Comparison of ENCODE assay signal across 18 cellular contexts in the genomic region with DNA sequence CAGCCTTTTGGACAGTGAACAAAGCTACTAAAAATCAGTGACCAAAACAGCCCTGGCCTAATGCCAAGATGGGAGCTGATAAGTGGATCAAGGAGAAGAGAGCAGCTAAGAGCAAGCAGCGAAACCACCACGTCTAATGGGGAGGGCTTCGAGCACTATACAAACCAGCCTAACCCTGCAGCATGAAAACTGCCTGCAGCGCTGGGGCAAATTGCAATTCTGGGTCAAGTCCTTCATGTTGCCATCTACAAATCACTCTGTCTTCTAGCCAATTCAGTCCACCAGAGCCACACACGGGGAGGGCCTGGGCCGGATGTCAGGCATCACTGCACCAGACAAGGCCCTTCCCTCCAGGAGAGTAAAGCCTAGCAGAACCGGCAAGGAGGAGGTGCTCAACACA. TPM values are rescaled to one million over a fixed set of nuclear protein-coding genes. Genes with fewer than 3 reads are reported as not detected.
DNase-seq lines count a peak whose midpoint lies in the region; ATAC-seq, FAIRE-seq and TF ChIP-seq lines count a peak whose summit lies in the region.
"Had no signal": no experiment of that assay in that cellular context is flagged by ENCODE, and none has a peak within 500 bp of the region (broad histone marks: within the 10 kb centered on the region; RNA-seq: fewer than 3 reads in every experiment).

No MANE protein-coding gene starts in this region.

- in situ Hi-C loops in K562 (cut with MboI) = no loop called here

- H3K4me3 ChIP-seq in K562 (no peak overlapping the region), thyroid gland (replicated peaks in 1 of 3) (no peak overlapping the region), gastroesophageal sphincter (no peak overlapping the region)
- H3K4me3 ChIP-seq: upper lobe of right lung had no signal

- intact Hi-C loops in K562 (cut with micrococcal nuclease) = no loop called here
- intact Hi-C loops in thyroid gland (cut with DNase I) = no loop called here

- no TSS peak for BruUV-seq in K562 (replicated peaks; lab: Mats Ljungman, UMichigan)

- TF ChIP-seq EP300 in K562 (IDR thresholded peaks at IDR 0.05; ENCODE audit: low read length) (no peak), gastroesophageal sphincter (IDR thresholded peaks at IDR 0.05) (no peak)

- DNase-seq in SHP77 (lab: John Stamatoyannopoulos, UW) = peak; percentile 21 to 53
- no peak for DNase-seq in SHP77 treated with DMSO at 0.1 percent for 48 hours (lab: John Stamatoyannopoulos, UW)
- DNase-seq in NCI-H526 (lab: John Stamatoyannopoulos, UW) = peak; percentile 59 to 73
- DNase-seq in K562 (ENCODE audit: extremely low read depth in 1 of 4, low spot score in 3 of 4) = peak in 1 of 4 experiments; percentile 8
- DNase-seq in thyroid gland = peak; percentile 91 to 92
- DNase-seq in D341Med (ENCODE audit: low spot score) = no peak
- DNase-seq: activated CD4-positive, alpha-beta T cell treated with anti-CD3 and anti-CD28 coated beads for 4 hours; activated naive CD4-positive, alpha-beta T cell treated with anti-CD3 and anti-CD28 coated beads, Interleukin-2, amount 10 ng/mL, durations not matched to agents 7 days and 5 days; IMR-90; midbrain; NK-92 treated with Interleukin-12 subunit alpha and Interleukin-12 subunit beta, amount 100 ng/mL, for 24 hours; T1000; upper lobe of right lung had no signal

- no peak overlapping the region for H2AFZ ChIP-seq in K562 (ENCODE audit: low read depth, low read length)

- FAIRE-seq in K562 (lab: Jason Lieb, UNC) = no peak
- FAIRE-seq: GM19239, keratinocyte had no signal

- H3K27me3 ChIP-seq in K562 (ENCODE audit: control insufficient read depth in 2 of 2, insufficient read depth in 2 of 2, low read length in 2 of 2) (no peaks in the 10 kb centered on the region), thyroid gland (no peaks in the 10 kb centered on the region), gastroesophageal sphincter (no peaks in the 10 kb centered on the region)
- H3K27me3 ChIP-seq: upper lobe of right lung had no signal

- 17% methylated on average over 7 of the region's 7 CpGs for whole genome bisulfite sequencing in K562 (ENCODE audit: insufficient coverage, low coverage, missing lambda C conversion rate)
- 18 to 56% methylated on average over 5 to 7 of the region's 7 CpGs for WGBS in thyroid gland, 2 donors
- WGBS in gastroesophageal sphincter (ENCODE audit: low coverage in 1 of 2), 2 donors = no CpG with 5 or more reads among the region's 7 CpGs

- H4K20me1 ChIP-seq in K562 (replicated peaks; ENCODE audit: control insufficient read depth, insufficient read depth, low read length) = no peaks in the 10 kb centered on the region

- no peak for TF ChIP-seq POLR2A in K562 (conservative IDR thresholded peaks at IDR 0.05)
- no peak for TF ChIP-seq POLR2A in thyroid gland (IDR thresholded peaks at IDR 0.05)
- no peak for TF ChIP-seq POLR2A in gastroesophageal sphincter (IDR thresholded peaks at IDR 0.05)

- no peak for TF ChIP-seq RAD21 in K562 (CRISPR knock-in tag; conservative IDR thresholded peaks at IDR 0.05 in 1 of 2, IDR thresholded peaks at IDR 0.05 in 1 of 2)

- no peak overlapping the region for H3K9ac ChIP-seq in K562 (ENCODE audit: insufficient read depth in 1 of 2, low read depth in 2 of 2, low read length in 2 of 2)

- H3K9me3 ChIP-seq in K562 (replicated peaks; ENCODE audit: control insufficient read depth, insufficient read depth, low read depth, low read length) (no peaks in the 10 kb centered on the region), thyroid gland (no peaks in the 10 kb centered on the region), gastroesophageal sphincter (no peaks in the 10 kb centered on the region)
- H3K9me3 ChIP-seq: upper lobe of right lung had no signal

- POLR2A ChIA-PET in K562 (lab: Yijun Ruan, JAX) = interaction anchor here (0.6 kb wide), 1 partner anchor 25 kb away, joined by 3 read pairs; no protein-coding TSS in a partner anchor

- H3K27ac ChIP-seq in K562 (ENCODE audit: extremely low read depth, low read depth, low read length) (no peak overlapping the region), thyroid gland (peak overlapping the region in 2 of 3 donors; percentile 17 to 64), gastroesophageal sphincter (no peak overlapping the region)
- H3K27ac ChIP-seq: upper lobe of right lung had no signal

- H3K4me1 ChIP-seq in K562 (replicated peaks in 1 of 2; ENCODE audit: control insufficient read depth in 2 of 2, insufficient read depth in 2 of 2, low read length in 2 of 2) (peaks cover 0 to 3% of the 10 kb centered on the region in 2 experiments; a peak in 1 of 5 replicates), thyroid gland (peaks cover 15 to 18% of the 10 kb centered on the region in 2 donors), gastroesophageal sphincter (no peaks in the 10 kb centered on the region)
- H3K4me1 ChIP-seq: upper lobe of right lung had no signal

- ATAC-seq in K562 (no peak), gastroesophageal sphincter (no peak), HG03342 (IDR thresholded peaks at IDR 0.05; ENCODE audit: unreplicated experiment) (no peak)
- ATAC-seq: upper lobe of right lung had no signal

- no peak for TF ChIP-seq CTCF in K562 (IDR thresholded peaks at IDR 0.05 in 2 of 3, conservative IDR thresholded peaks at IDR 0.05 in 1 of 3; ENCODE audit: insufficient read depth in 2 of 3, low read depth in 1 of 3, low read length in 3 of 3)
- no peak for TF ChIP-seq CTCF in thyroid gland (IDR thresholded peaks at IDR 0.05)
- TF ChIP-seq CTCF in gastroesophageal sphincter (IDR thresholded peaks at IDR 0.05) = no peak

- CTCF ChIA-PET in K562 (lab: Yijun Ruan, JAX; ENCODE audit: low intra/inter-chr PET ratio) = no interaction called here

- no peak overlapping the region for H3K4me2 ChIP-seq in K562 (ENCODE audit: insufficient read depth, low read length)

- no peaks in the 10 kb centered on the region for H3K79me2 ChIP-seq in K562 (ENCODE audit: control insufficient read depth, insufficient read depth, low read length)

- no peaks in the 10 kb centered on the region for H3K9me1 ChIP-seq in K562 (ENCODE audit: control insufficient read depth, insufficient read depth, low read length)

- H3K36me3 ChIP-seq in K562 (ENCODE audit: control insufficient read depth, insufficient read depth, low read length) (no peaks in the 10 kb centered on the region), thyroid gland (no peaks in the 10 kb centered on the region), gastroesophageal sphincter (peaks cover 0 to 8% of the 10 kb centered on the region in 2 donors)
- H3K36me3 ChIP-seq: upper lobe of right lung had no signal

TF ChIP-seq in K562, 482 proteins besides CTCF, POLR2A, EP300 and RAD21:
- TF ChIP-seq ELF4 (CRISPR knock-in tag; IDR thresholded peaks at IDR 0.05) (no peak), NFE2L1 (tag; IDR thresholded peaks at IDR 0.05; ENCODE audit: borderline replicate concordance, low read depth) (no peak), NFIC (IDR thresholded peaks at IDR 0.05) (peak; percentile 84), NFIX (CRISPR knock-in tag; IDR thresholded peaks at IDR 0.05; ENCODE audit: low read depth) (peak; percentile 50)

RNA-seq across cellular contexts. Expression of a gene that starts 30.5 kb away (rescaled TPM):
- total RNA-seq in K562 (2011; cell fraction: chromatin; rRNA removed; ENCODE audit: low replicate concordance) = not detected in 2 replicates
- total RNA-seq in K562 (2011; cell fraction: nucleolus; rRNA removed) = not detected in 2 replicates
- not detected in 2 replicates for total RNA-seq in K562 (2011; cell fraction: nucleoplasm; rRNA removed)
- not detected in 2 replicates for total RNA-seq in K562 (2014; rRNA removed)
- not detected in 2 replicates for total RNA-seq in K562 (2014; rRNA removed; fragmentation: Illumina TruSeq; extraction: Trizol)
- not detected in 2 replicates for total RNA-seq in K562 (2015; rRNA removed; fragmentation: Illumina TruSeq; extraction: Trizol)
- total RNA-seq in K562 (2021) = not detected in 2 replicates
- not detected in 2 replicates for polyA plus RNA-seq in K562 (2011; rRNA removed)
- not detected in 2 replicates for polyA plus RNA-seq in K562 (2011; cell fraction: cytosol; rRNA removed)
- not detected in 2 replicates for polyA plus RNA-seq in K562 (2011; cell fraction: nucleus; rRNA removed)
- not detected in 2 replicates for polyA plus RNA-seq in K562 (2012)
- polyA plus RNA-seq in K562 (2014; fragmentation: Illumina TruSeq; extraction: Trizol) = not detected in 2 replicates
- polyA plus RNA-seq in K562 (2014; fragmentation: Nextera tagmentation; extraction: Ambion mirVana) = not detected
- polyA plus RNA-seq in K562 (2014; rRNA removed) = not detected in 2 replicates
- not detected in 2 replicates for polyA minus RNA-seq in K562 (2011; rRNA and poly(A)+ RNA removed)
- not detected in 2 replicates for polyA minus RNA-seq in K562 (2011; cell fraction: cytosol; rRNA and poly(A)+ RNA removed)
- not detected in 2 replicates for polyA minus RNA-seq in K562 (2011; cell fraction: nucleus; rRNA and poly(A)+ RNA removed)
- not detected for total RNA-seq in thyroid gland
- not detected for total RNA-seq in gastroesophageal sphincter
- total RNA-seq: osteoblast had no signal
- polyA plus RNA-seq: IMR-90 had no signal

Comparison
In these comparisons a context has a peak if more than half of its experiments do, and no peak if none do; other contexts are left out.
1. DNase-seq: peak in SHP77 (2 of 2), NCI-H526 (2 of 2) and thyroid gland (2 of 2); none in SHP77 treated with DMSO at 0.1 percent for 48 hours (single experiment) and D341Med (single experiment).
2. H3K27ac ChIP-seq: peak in thyroid gland (2 of 3); none in K562 (single experiment) and gastroesophageal sphincter (0 of 4).